ENCODE assay signal across 8 cellular contexts in genomic region chr2:44167908-44168683, GRCh38. TPM values are rescaled to one million over a fixed set of nuclear protein-coding genes. Genes with fewer than 3 reads are reported as not detected.
A peak's percentile ranks its signal among the peaks of the same experiment; 100 is the strongest.
DNase-seq lines count a peak whose midpoint lies in the region; ATAC-seq and TF ChIP-seq lines count a peak whose summit lies in the region.

No MANE protein-coding gene starts in this region.

- H3K4me3 ChIP-seq in epithelial cell of proximal tubule (ENCODE audit: low read depth, low read length) (peak overlapping the region; percentile 74), mucosa of descending colon (peak overlapping the region; percentile 96)

- peak; percentile 100 for DNase-seq in DMS153 (lab: John Stamatoyannopoulos, UW)
- peak; percentile 97 for DNase-seq in OCI-M2 (lab: John Stamatoyannopoulos, UW; ENCODE audit: unreplicated experiment)
- DNase-seq in activated T-cell treated with anti-CD3 and anti-CD28 coated beads, Interleukin-2, amount 50 U/mL, for 24 hours: peak; percentile 93
- DNase-seq in epithelial cell of proximal tubule (ENCODE audit: low read depth): peak; percentile 99
- DNase-seq in mucosa of descending colon: peak; percentile 96 to 99 (median 98)
- peak; percentile 86 to 92 for DNase-seq in stimulated activated CD8-positive, alpha-beta memory T cell treated with anti-CD3 and anti-CD28 coated beads, Interleukin-4, amount 100 ng/mL, for 1 hour (ENCODE audit: low read depth in 2 of 2, low spot score in 1 of 2)

- peaks cover 5% of the 10 kb centered on the region for H3K36me3 ChIP-seq in mucosa of descending colon (ENCODE audit: low read depth)

- TF ChIP-seq CTCF in epithelial cell of proximal tubule (conservative IDR thresholded peaks at IDR 0.05; ENCODE audit: low read depth, low read length) (no peak), mucosa of descending colon (IDR thresholded peaks at IDR 0.05) (no peak)

- H3K4me1 Mint-ChIP-seq in activated T-cell treated with anti-CD3 and anti-CD28 coated beads, Interleukin-2, amount 50 U/mL, for 24 hours (ENCODE audit: low read depth): peaks cover 34% of the 10 kb centered on the region

- H3K4me3 Mint-ChIP-seq in activated T-cell treated with anti-CD3 and anti-CD28 coated beads, Interleukin-2, amount 50 U/mL, for 24 hours: peak overlapping the region; percentile 81

- H3K36me3 Mint-ChIP-seq in activated T-cell treated with anti-CD3 and anti-CD28 coated beads, Interleukin-2, amount 50 U/mL, for 24 hours (ENCODE audit: low read depth): peaks cover 30% of the 10 kb centered on the region

- H3K9me3 ChIP-seq in mucosa of descending colon: peaks cover 4% of the 10 kb centered on the region

- intact Hi-C loops in mucosa of descending colon (cut with DNase I, micrococcal nuclease): no loop called here

- no peaks in the 10 kb centered on the region for H3K27me3 Mint-ChIP-seq in activated T-cell treated with anti-CD3 and anti-CD28 coated beads, Interleukin-2, amount 50 U/mL, for 24 hours

- peak overlapping the region; percentile 98 for H3K27ac Mint-ChIP-seq in activated T-cell treated with anti-CD3 and anti-CD28 coated beads, Interleukin-2, amount 50 U/mL, for 24 hours

- peaks cover 5% of the 10 kb centered on the region for H3K9me3 Mint-ChIP-seq in activated T-cell treated with anti-CD3 and anti-CD28 coated beads, Interleukin-2, amount 50 U/mL, for 24 hours

- peak; percentile 15; the same call in 1 of the 2 replicates for TF ChIP-seq EP300 in Ishikawa (IDR thresholded peaks at IDR 0.05; ENCODE audit: borderline replicate concordance)

- ATAC-seq in GM21619 (IDR thresholded peaks at IDR 0.05; ENCODE audit: unreplicated experiment) (peak; percentile 85), mucosa of descending colon (peak; percentile 83)

- peaks cover 12% of the 10 kb centered on the region for H3K4me1 ChIP-seq in mucosa of descending colon (ENCODE audit: low read depth)

- no peak for TF ChIP-seq RAD21 in Ishikawa (IDR thresholded peaks at IDR 0.05; ENCODE audit: low read depth)

TF ChIP-seq in Ishikawa, 13 proteins besides CTCF, POLR2A, EP300 and RAD21:
- TF ChIP-seq USF1 (IDR thresholded peaks at IDR 0.05) (no peak), FOXM1 (IDR thresholded peaks at IDR 0.05; ENCODE audit: borderline replicate concordance, low read depth) (peak; percentile 98), TCF12 (IDR thresholded peaks at IDR 0.05; ENCODE audit: low read depth) (peak; percentile 58), TEAD4 (IDR thresholded peaks at IDR 0.05) (no peak), MAX (IDR thresholded peaks at IDR 0.05) (peak; percentile 96), ZBTB7A (IDR thresholded peaks at IDR 0.05; ENCODE audit: low read depth) (no peak), YY1 (IDR thresholded peaks at IDR 0.05; ENCODE audit: low read depth) (0 out of 2 replicates have a peak, but pooled peaks have one; percentile 9), REST (IDR thresholded peaks at IDR 0.05; ENCODE audit: low read depth) (no peak), CEBPB (IDR thresholded peaks at IDR 0.05) (no peak), CREB1 (IDR thresholded peaks at IDR 0.05; ENCODE audit: low read depth) (peak; percentile 10), TAF1 (IDR thresholded peaks at IDR 0.05; ENCODE audit: low read depth) (no peak; the same call in 1 of the 2 replicates), NFIC (IDR thresholded peaks at IDR 0.05) (no peak), EGR1 (IDR thresholded peaks at IDR 0.05) (peak; percentile 61; the same call in 1 of the 2 replicates)

RNA-seq across cellular contexts. Expression of gene PPM1B, which starts 0.6 kb away (rescaled TPM):
- 15.3 and 21.9 TPM in 2 replicates for total RNA-seq in epithelial cell of proximal tubule
- 10 to 100 TPM; 59.8 to 75.4 (median 65.2) TPM for total RNA-seq in mucosa of descending colon

Comparison
In these comparisons a context has a peak if more than half of its experiments do, and no peak if none do; other contexts are left out.
1. Peak in every context shown above with its lines: DNase-seq, ATAC-seq and H3K4me3 ChIP-seq.